In genomic region chr1:39775676-39776399, GRCh38 we compare ENCODE assay signal across 11 cellular contexts. TPM values are rescaled to one million over a fixed set of nuclear protein-coding genes. Genes with fewer than 3 reads are reported as not detected.
DNase-seq lines count a peak whose midpoint lies in the region; ATAC-seq, FAIRE-seq and TF ChIP-seq lines count a peak whose summit lies in the region.
"Not testable (repeated sequence)": the region's sequence is repeated elsewhere in the genome, so short reads cannot be mapped to it uniquely, and the experiment has no call there.
"Had no signal": no experiment of that assay in that cellular context is flagged by ENCODE, and none has a peak within 500 bp of the region (broad histone marks: within the 10 kb centered on the region; RNA-seq: fewer than 3 reads in every experiment).

No MANE protein-coding gene starts in this region.

- not testable (repeated sequence) for H3K4me1 Mint-ChIP-seq in immature natural killer cell
- peaks cover 10 to 13% of the 10 kb centered on the region in 2 donors for H3K4me1 Mint-ChIP-seq in natural killer cell treated with Interleukin-12 subunit alpha and Interleukin-12 subunit beta and Interleukin-15 and Interleukin-18, amount 100 ng/mL, for 72 hours (ENCODE audit: low read depth in 2 of 2)

- not testable (repeated sequence) for DNase-seq in GM12892 (ENCODE audit: insufficient read length); immature natural killer cell; natural killer cell treated with Interleukin-12 subunit alpha and Interleukin-12 subunit beta and Interleukin-15 and Interleukin-18, amount 100 ng/mL, for 72 hours (ENCODE audit: low spot score)
- DNase-seq in aorta: peak in 1 of 2 donors; percentile 44

- H3K79me2 ChIP-seq in KMS-11 (ENCODE audit: insufficient read depth, low read depth): not testable (repeated sequence)

- TF ChIP-seq CTCF in KMS-11 (conservative IDR thresholded peaks at IDR 0.05; ENCODE audit: low read depth, low read length): not testable (repeated sequence)

- ATAC-seq in GM19455 (IDR thresholded peaks at IDR 0.05; ENCODE audit: unreplicated experiment): peak; percentile 14
- peak; percentile 36 for ATAC-seq in HG02642 (IDR thresholded peaks at IDR 0.05; ENCODE audit: poor library complexity, unreplicated experiment)
- peak; percentile 42 for ATAC-seq in HG03108 (IDR thresholded peaks at IDR 0.05; ENCODE audit: unreplicated experiment)
- ATAC-seq in natural killer cell treated with Interleukin-12 subunit alpha and Interleukin-12 subunit beta and Interleukin-15 and Interleukin-18, amount 100 ng/mL, for 72 hours: peak in 1 of 2 donors; percentile 46
- peak; percentile 44 for ATAC-seq in aorta (ENCODE audit: low FRiP score)

- not testable (repeated sequence) for H3K36me3 ChIP-seq in KMS-11 (ENCODE audit: insufficient read depth); aorta (ENCODE audit: control insufficient read depth in 1 of 2, insufficient read depth in 2 of 2, low read length in 1 of 2)

- TF ChIP-seq POLR2A in GM12892 (IDR thresholded peaks at IDR 0.05; ENCODE audit: low read depth, low read length): not testable (repeated sequence)

- H3K9me3 Mint-ChIP-seq in immature natural killer cell; natural killer cell treated with Interleukin-12 subunit alpha and Interleukin-12 subunit beta and Interleukin-15 and Interleukin-18, amount 100 ng/mL, for 72 hours: not testable (repeated sequence)

- H3K4me1 ChIP-seq in KMS-11 (ENCODE audit: low read depth, poor library complexity, severe bottlenecking): peaks cover 20% of the 10 kb centered on the region
- not testable (repeated sequence) for H3K4me1 ChIP-seq in aorta (ENCODE audit: control insufficient read depth in 1 of 2, insufficient read depth in 2 of 2, low read length in 2 of 2)

- intact Hi-C loops in aorta (cut with DNase I): not testable (repeated sequence)

- peak overlapping the region in 1 of 5 donors; percentile 39 for H3K4me3 Mint-ChIP-seq in immature natural killer cell
- peak overlapping the region; percentile 53 for H3K4me3 Mint-ChIP-seq in natural killer cell treated with Interleukin-12 subunit alpha and Interleukin-12 subunit beta and Interleukin-15 and Interleukin-18, amount 100 ng/mL, for 72 hours

- not testable (repeated sequence) for H3K36me3 Mint-ChIP-seq in immature natural killer cell; natural killer cell treated with Interleukin-12 subunit alpha and Interleukin-12 subunit beta and Interleukin-15 and Interleukin-18, amount 100 ng/mL, for 72 hours

- not testable (repeated sequence) for H3K27me3 ChIP-seq in KMS-11 (ENCODE audit: insufficient read depth, low read depth); aorta (ENCODE audit: control insufficient read depth in 1 of 2, insufficient read depth in 2 of 2, low read length in 1 of 2)

- peak overlapping the region; percentile 63; the same call in 1 of the 2 replicates for H3K4me2 ChIP-seq in KMS-11

- peak; percentile 9 for FAIRE-seq in GM12892 (lab: Jason Lieb, UNC)

- H3K4me3 ChIP-seq in KMS-11 (IDR thresholded peaks at IDR 0.05; ENCODE audit: insufficient read depth, low read depth, low read length); aorta (ENCODE audit: low read length in 2 of 2): not testable (repeated sequence)

- H3K27ac ChIP-seq in KMS-11: peak overlapping the region; percentile 73
- H3K27ac ChIP-seq in aorta (ENCODE audit: low read depth in 1 of 2, low read length in 2 of 2): not testable (repeated sequence)

- H3K27me3 Mint-ChIP-seq in immature natural killer cell (ENCODE audit: low read depth in 3 of 3); natural killer cell treated with Interleukin-12 subunit alpha and Interleukin-12 subunit beta and Interleukin-15 and Interleukin-18, amount 100 ng/mL, for 72 hours: not testable (repeated sequence)

- not testable (repeated sequence) for H4K20me1 ChIP-seq in KMS-11 (ENCODE audit: insufficient read depth)

- H3K27ac Mint-ChIP-seq in immature natural killer cell: peak overlapping the region in 4 of 6 donors; percentile 22 to 85 (median 60)
- H3K27ac Mint-ChIP-seq in natural killer cell treated with Interleukin-12 subunit alpha and Interleukin-12 subunit beta and Interleukin-15 and Interleukin-18, amount 100 ng/mL, for 72 hours: peak overlapping the region; percentile 58 to 87

- peak overlapping the region; percentile 37; the same call in 1 of the 2 replicates for H3K9ac ChIP-seq in KMS-11

- 84 to 89% methylated on average over 6 to 16 of the region's 20 CpGs for WGBS in aorta, 2 donors

- H3K9me3 ChIP-seq in aorta (ENCODE audit: control insufficient read depth, low read length): not testable (repeated sequence)

- peak overlapping the region; percentile 38; the same call in 1 of the 2 replicates for H2AFZ ChIP-seq in KMS-11 (ENCODE audit: low read depth)

RNA-seq across cellular contexts. Expression of gene OXCT2, which starts 4.7 kb away (rescaled TPM):
- 1.9 TPM for polyA plus RNA-seq in GM12892 (2012; ENCODE audit: missing spikeins)
- polyA plus RNA-seq in immature natural killer cell (under 1 TPM in 1 of 3 donors, not detected in 2; 0.24 TPM), aorta (under 1 TPM in 1 of 2 donors, not detected in 1; 0.08 TPM)
- total RNA-seq in natural killer cell treated with Interleukin-12 subunit alpha and Interleukin-12 subunit beta and Interleukin-15 and Interleukin-18, amount 100 ng/mL, for 72 hours: under 1 TPM; 0.47 to 0.59 TPM
- total RNA-seq in aorta: 1 to 10 TPM in 1 of 2 donors, not detected in 1; 1.3 TPM
- total RNA-seq: CD4-positive, CD25-positive, alpha-beta regulatory T cell; HT1080 had no signal
- polyA plus RNA-seq: CD4-positive, CD25-positive, alpha-beta regulatory T cell had no signal

RNA-seq across cellular contexts. Expression of gene BMP8B, which starts 12.8 kb away (rescaled TPM):
- polyA plus RNA-seq in GM12892 (2012; ENCODE audit: missing spikeins): 1.7 TPM
- polyA plus RNA-seq in immature natural killer cell (under 1 TPM; 0.09 to 0.31 (median 0.16) TPM), aorta (1 to 10 TPM in 1 of 2 donors, under 1 TPM in 1; 0.03 to 1.0 TPM)
- 1 to 10 TPM in 1 of 2 donors, under 1 TPM in 1; 0.84 to 1.8 TPM for total RNA-seq in natural killer cell treated with Interleukin-12 subunit alpha and Interleukin-12 subunit beta and Interleukin-15 and Interleukin-18, amount 100 ng/mL, for 72 hours
- total RNA-seq in aorta: 1 to 10 TPM in 1 of 2 donors, under 1 TPM in 1; 0.81 to 1.4 TPM
- total RNA-seq: GM23248, HT1080 had no signal
- polyA plus RNA-seq: GM23248 had no signal

RNA-seq across cellular contexts. Expression of gene PPIE, which starts 37.2 kb away (rescaled TPM):
- 78.6 TPM for polyA plus RNA-seq in GM12892 (2012; ENCODE audit: missing spikeins)
- polyA plus RNA-seq in immature natural killer cell: 100 to 1,000 TPM in 2 of 3 donors, 10 to 100 TPM in 1; 99.6 to 177 (median 133) TPM
- total RNA-seq in natural killer cell treated with Interleukin-12 subunit alpha and Interleukin-12 subunit beta and Interleukin-15 and Interleukin-18, amount 100 ng/mL, for 72 hours: 10 to 100 TPM; 60.0 to 61.2 TPM
- total RNA-seq in aorta: 10 to 100 TPM; 34.4 to 38.5 TPM
- polyA plus RNA-seq in aorta: 10 to 100 TPM; 46.8 to 60.2 TPM
